13 cellular contexts compared by ENCODE assay signal in genomic region chr2:239307921-239308620, GRCh38.
A peak's percentile ranks its signal among the peaks of the same experiment; 100 is the strongest.
DNase-seq lines count a peak whose midpoint lies in the region; ATAC-seq, FAIRE-seq and TF ChIP-seq lines count a peak whose summit lies in the region.
"Had no signal": no experiment of that assay in that cellular context is flagged by ENCODE, and none has a peak within 500 bp of the region (broad histone marks: within the 10 kb centered on the region; RNA-seq: fewer than 3 reads in every experiment).

No MANE protein-coding gene starts in this region.

- no peak overlapping the region for H3K4ac ChIP-seq in trophoblast cell (ENCODE audit: low read depth, low read length)

- H3K79me1 ChIP-seq in trophoblast cell (ENCODE audit: low read length), result peaks cover 3% of the 10 kb centered on the region

- TF ChIP-seq POLR2A in right lobe of liver (IDR thresholded peaks at IDR 0.05), result no peak
- TF ChIP-seq POLR2A in HepG2 (IDR thresholded peaks at IDR 0.05; ENCODE audit: insufficient read depth in 1 of 2, low read depth in 2 of 2, low read length in 2 of 2), result no peak

- TF ChIP-seq CTCF in right lobe of liver (IDR thresholded peaks at IDR 0.05) (no peak), HepG2 (CRISPR knock-in tag; IDR thresholded peaks at IDR 0.05) (no peak), fibroblast of villous mesenchyme (IDR thresholded peaks at IDR 0.05; ENCODE audit: insufficient read depth, low read depth, low read length) (no peak)

- H3K4me2 ChIP-seq in HepG2 (ENCODE audit: low read depth, low read length), result no peak overlapping the region
- H3K4me2 ChIP-seq in trophoblast cell (ENCODE audit: low read length), result no peak overlapping the region

- POLR2A ChIA-PET in HepG2 (lab: Yijun Ruan, JAX), result no interaction called here

- no peak overlapping the region for H3K14ac ChIP-seq in trophoblast cell (ENCODE audit: low read length)

- DNase-seq in right lobe of liver (peak; percentile 11 to 43 (median 18)), HepG2 (ENCODE audit: low spot score) (no peak), fibroblast of villous mesenchyme (ENCODE audit: low read depth) (no peak), trophoblast cell (no peak), midbrain (lab: John Stamatoyannopoulos, UW) (no peak), NCI-H1092 treated with DMSO at 0.1 percent for 48 hours (lab: John Stamatoyannopoulos, UW) (no peak)
- DNase-seq: activated T-cell treated with anti-CD3 and anti-CD28 coated beads for 4 hours; MV-4-11; stimulated activated CD4-positive, alpha-beta T cell treated with anti-CD3 and anti-CD28 coated beads, Interleukin-15, amount 100 ng/mL, for 24 hours; stimulated activated naive CD4-positive, alpha-beta T cell treated with Interleukin-2 at 50 U/mL for 16 hours had no signal

- intact Hi-C loops in right lobe of liver (cut with DNase I), result no loop called here
- intact Hi-C loops in HepG2 (cut with micrococcal nuclease; ENCODE audit: unreplicated experiment), result no loop called here

- no peaks in the 10 kb centered on the region for H3K9me3 ChIP-seq in right lobe of liver
- H3K9me3 ChIP-seq in HepG2 (ENCODE audit: low read length), result no peaks in the 10 kb centered on the region
- H3K9me3 ChIP-seq in trophoblast cell (ENCODE audit: insufficient read depth, low read depth, low read length), result no peaks in the 10 kb centered on the region

- no peak overlapping the region for H4K8ac ChIP-seq in trophoblast cell (ENCODE audit: low read depth, low read length)

- H3K27me3 ChIP-seq in right lobe of liver (no peaks in the 10 kb centered on the region), HepG2 (ENCODE audit: control insufficient read depth in 1 of 2, insufficient read depth in 2 of 2, low read length in 2 of 2) (no peaks in the 10 kb centered on the region), trophoblast cell (ENCODE audit: insufficient read depth, low read length) (no peaks in the 10 kb centered on the region)

- H2BK5ac ChIP-seq in trophoblast cell (ENCODE audit: low read depth, low read length, poor library complexity), result no peak overlapping the region

- H2AFZ ChIP-seq in HepG2 (ENCODE audit: low read length), result no peak overlapping the region
- no peak overlapping the region for H2AFZ ChIP-seq in trophoblast cell (ENCODE audit: insufficient read depth, low read length, poor library complexity)

- peak overlapping the region in 1 of 3 donors; percentile 26 for H3K4me3 ChIP-seq in right lobe of liver
- no peak overlapping the region for H3K4me3 ChIP-seq in HepG2 (replicated peaks in 1 of 3; ENCODE audit: insufficient read depth in 1 of 3, low read depth in 2 of 3, low read length in 3 of 3)
- H3K4me3 ChIP-seq in fibroblast of villous mesenchyme (ENCODE audit: low read depth, low read length), result peak overlapping the region; percentile 58
- H3K4me3 ChIP-seq in trophoblast cell (ENCODE audit: low read depth, low read length), result no peak overlapping the region

- no peak overlapping the region for H4K12ac ChIP-seq in trophoblast cell (ENCODE audit: low read depth, low read length)

- H2AK5ac ChIP-seq in trophoblast cell (ENCODE audit: low read length), result no peak overlapping the region

- H4K20me1 ChIP-seq in HepG2 (ENCODE audit: insufficient read depth, low read length), result peaks cover 43% of the 10 kb centered on the region; the same call in 1 of the 2 replicates

- H2BK120ac ChIP-seq in trophoblast cell (ENCODE audit: insufficient read depth, low read length, poor library complexity), result no peak overlapping the region

- no peak overlapping the region for H3K9ac ChIP-seq in HepG2 (ENCODE audit: insufficient read depth, low read depth, low read length)
- no peak overlapping the region for H3K9ac ChIP-seq in trophoblast cell (ENCODE audit: low read length)

- H3K18ac ChIP-seq in trophoblast cell (ENCODE audit: low read length), result peak overlapping the region; percentile 30

- ATAC-seq in right lobe of liver (no peak), HepG2 (no peak), GM19455 (IDR thresholded peaks at IDR 0.05; ENCODE audit: unreplicated experiment) (no peak), HG02970 (IDR thresholded peaks at IDR 0.05; ENCODE audit: low FRiP score, unreplicated experiment) (no peak)

- in situ Hi-C loops in HepG2 (cut with HindIII; ENCODE audit: extremely low pct_ligation_motif_present, low pct_unique_long_range_greater_than_20kb), result no loop called here

- no peak overlapping the region for H2BK12ac ChIP-seq in trophoblast cell (ENCODE audit: low read length)

- WGBS in right lobe of liver (ENCODE audit: insufficient coverage, low coverage, low lambda C conversion rate, missing lambda C conversion rate), result 73% methylated on average over 10 of the region's 16 CpGs
- 98% methylated on average over 16 of the region's 16 CpGs for WGBS in HepG2 (ENCODE audit: low lambda C conversion rate)
- no CpG with 5 or more reads among the region's 16 CpGs for WGBS in trophoblast cell (ENCODE audit: extremely low coverage, insufficient coverage, insufficient read length)

- H3K27ac ChIP-seq in right lobe of liver (peak overlapping the region in 1 of 3 donors; percentile 33), HepG2 (ENCODE audit: extremely low read length, insufficient read depth, low read length) (no peak overlapping the region), trophoblast cell (ENCODE audit: low read depth, low read length) (no peak overlapping the region)

- no peak for TF ChIP-seq RAD21 in HepG2 (CRISPR knock-in tag; IDR thresholded peaks at IDR 0.05)

- TF ChIP-seq EP300 in HepG2 (IDR thresholded peaks at IDR 0.05; ENCODE audit: low read depth in 2 of 2, low read length in 2 of 2) (no peak), HepG2 (CRISPR knock-in tag; IDR thresholded peaks at IDR 0.05; ENCODE audit: borderline replicate concordance) (no peak)

- CTCF ChIA-PET in HepG2 (lab: Yijun Ruan, JAX; ENCODE audit: low intra/inter-chr PET ratio, low total read pairs), result no interaction called here

- no TSS peak for BruUV-seq in HepG2 (replicated peaks; lab: Mats Ljungman, UMichigan)

- H3K79me2 ChIP-seq in HepG2 (ENCODE audit: insufficient read depth, low read length) (peaks cover 33% of the 10 kb centered on the region), trophoblast cell (ENCODE audit: control insufficient read depth, insufficient read depth, low read length, poor library complexity) (peaks cover 2% of the 10 kb centered on the region)

- H3K4me1 ChIP-seq in right lobe of liver, result peaks cover 0 to 18% (median 5%) of the 10 kb centered on the region in 4 donors
- H3K4me1 ChIP-seq in HepG2 (ENCODE audit: insufficient read depth, low read length), result no peaks in the 10 kb centered on the region
- H3K4me1 ChIP-seq in trophoblast cell (ENCODE audit: control insufficient read depth in 1 of 2, insufficient read depth in 2 of 2, low read length in 2 of 2), result peaks cover 11 to 15% of the 10 kb centered on the region in 2 experiments

- H3K23ac ChIP-seq in trophoblast cell (ENCODE audit: low read length), result no peak overlapping the region

- H3K36me3 ChIP-seq in right lobe of liver (no peaks in the 10 kb centered on the region), HepG2 (replicated peaks in 1 of 2; ENCODE audit: control insufficient read depth in 1 of 2, insufficient read depth in 2 of 2, low read length in 2 of 2) (peaks cover 0 to 3% of the 10 kb centered on the region in 2 experiments; a peak in 1 of 5 replicates), trophoblast cell (ENCODE audit: control insufficient read depth in 1 of 2, insufficient read depth in 2 of 2, low read length in 2 of 2) (no peaks in the 10 kb centered on the region)

- FAIRE-seq in HepG2 (lab: Jason Lieb, UNC), result no peak
- FAIRE-seq: H1 had no signal

- H4K91ac ChIP-seq in trophoblast cell (ENCODE audit: low read depth, low read length), result no peak overlapping the region

TF ChIP-seq in HepG2, 621 proteins besides CTCF, POLR2A, EP300 and RAD21:
- TF ChIP-seq ATF7 (IDR thresholded peaks at IDR 0.05), result no peak
- TF ChIP-seq ATF7 (CRISPR knock-in tag; IDR thresholded peaks at IDR 0.05), result no peak
- TF ChIP-seq ZFY (CRISPR knock-in tag; IDR thresholded peaks at IDR 0.05), result no peak
- TF ChIP-seq PRDM4 (CRISPR knock-in tag; IDR thresholded peaks at IDR 0.05; ENCODE audit: borderline replicate concordance), result no peak
- no peak for TF ChIP-seq DMAP1 (CRISPR knock-in tag; IDR thresholded peaks at IDR 0.05)
- no peak for TF ChIP-seq ISX (CRISPR knock-in tag; conservative IDR thresholded peaks at IDR 0.05)
- no peak for TF ChIP-seq TRIM22 (IDR thresholded peaks at IDR 0.05)
- no peak for TF ChIP-seq THYN1 (CRISPR knock-in tag; IDR thresholded peaks at IDR 0.05; ENCODE audit: borderline replicate concordance, low read depth)
- no peak for TF ChIP-seq ZNF331 (CRISPR knock-in tag; IDR thresholded peaks at IDR 0.05)
- TF ChIP-seq ZSCAN20 (CRISPR knock-in tag; IDR thresholded peaks at IDR 0.05; ENCODE audit: borderline replicate concordance), result no peak
TF ChIP-seq in HepG2: peak in this region for 0.

Comparison
In these comparisons a context has a peak if more than half of its experiments do, and no peak if none do; other contexts are left out.
1. DNase-seq: peak in right lobe of liver (3 of 3); none in HepG2 (single experiment), fibroblast of villous mesenchyme (single experiment), trophoblast cell (0 of 2), midbrain (single experiment) and NCI-H1092 treated with DMSO at 0.1 percent for 48 hours (single experiment).